Comparison of ENCODE assay signal across 9 cellular contexts in the genomic region with DNA sequence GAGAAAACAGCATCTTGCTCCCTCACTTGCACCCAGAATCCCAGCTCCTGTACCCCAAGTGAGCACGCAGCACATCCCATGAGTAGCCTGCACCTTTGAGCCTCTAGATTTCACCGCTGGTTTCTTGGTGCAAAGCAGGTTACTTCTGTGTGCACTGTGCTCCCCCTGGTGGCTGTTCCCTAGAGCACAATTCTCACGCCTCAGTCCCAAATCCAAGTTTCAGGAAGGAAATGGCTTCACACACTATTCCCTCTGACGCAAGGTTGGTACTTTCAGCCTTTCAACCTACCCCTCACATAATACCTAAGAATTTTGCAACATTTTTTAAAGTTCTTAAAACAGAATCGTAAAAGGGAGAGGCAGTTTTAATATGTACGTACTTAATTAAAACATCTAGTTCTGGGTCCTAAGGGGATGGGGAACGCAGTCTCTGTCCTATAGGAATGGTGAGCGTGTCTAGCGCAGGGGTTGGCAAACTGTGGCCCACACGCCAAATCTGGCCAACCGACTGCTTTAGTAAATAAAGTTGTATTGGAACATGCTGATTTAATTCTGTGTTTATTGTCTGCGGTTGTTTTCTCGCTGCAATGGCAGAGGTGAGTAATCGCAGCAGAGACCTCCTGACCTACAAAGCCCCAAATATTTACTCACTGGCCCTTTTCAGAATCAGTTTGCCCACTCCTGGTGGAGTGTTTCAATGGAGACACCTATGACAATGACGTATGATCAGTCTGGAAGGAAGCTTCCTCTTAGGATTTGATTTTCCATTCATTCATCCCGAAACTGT. TPM values are rescaled to one million over a fixed set of nuclear protein-coding genes. Genes with fewer than 3 reads are reported as not detected.
A peak's percentile ranks its signal among the peaks of the same experiment; 100 is the strongest.
DNase-seq lines count a peak whose midpoint lies in the region; ATAC-seq and TF ChIP-seq lines count a peak whose summit lies in the region.
"Had no signal": no experiment of that assay in that cellular context is flagged by ENCODE, and none has a peak within 500 bp of the region (broad histone marks: within the 10 kb centered on the region; RNA-seq: fewer than 3 reads in every experiment).

No MANE protein-coding gene starts in this region.

- H3K36me3 Mint-ChIP-seq in MCF 10A (ENCODE audit: insufficient read depth, unreplicated experiment) = no peaks in the 10 kb centered on the region
- H3K36me3 Mint-ChIP-seq: IgD-negative memory B cell had no signal

- intact Hi-C loops in MCF 10A (cut with micrococcal nuclease) = loop anchor here (1.0 kb wide), 1 partner anchor 953 kb away; no protein-coding TSS in a partner anchor

- no peaks in the 10 kb centered on the region for H3K27me3 Mint-ChIP-seq in MCF 10A (ENCODE audit: insufficient read depth, unreplicated experiment)

- H3K9me3 Mint-ChIP-seq in MCF 10A (ENCODE audit: unreplicated experiment) = no peaks in the 10 kb centered on the region
- H3K9me3 Mint-ChIP-seq: IgD-negative memory B cell had no signal

- H3K4me3 ChIP-seq in BJ (ENCODE audit: low read depth, low read length) = no peak overlapping the region

- no peak overlapping the region for H3K4me3 Mint-ChIP-seq in MCF 10A (ENCODE audit: unreplicated experiment)

- DNase-seq in BJ (ENCODE audit: low read depth) = no peak
- DNase-seq in GM13977 (ENCODE audit: low spot score) = no peak
- peak; percentile 56 for DNase-seq in NCI-H2196 (lab: John Stamatoyannopoulos, UW; ENCODE audit: unreplicated experiment)
- peak; percentile 56 for DNase-seq in MCF 10A (ENCODE audit: unreplicated experiment)
- DNase-seq in left lobe of liver (ENCODE audit: low spot score) = peak; percentile 73
- DNase-seq in GF-D8 (lab: John Stamatoyannopoulos, UW) = no peak

- ATAC-seq in left lobe of liver = peak; percentile 90
- ATAC-seq in HG02981 (IDR thresholded peaks at IDR 0.05; ENCODE audit: unreplicated experiment) = no peak
- ATAC-seq in GM18909 (IDR thresholded peaks at IDR 0.05; ENCODE audit: poor library complexity, unreplicated experiment) = no peak

- TF ChIP-seq CTCF in BJ (IDR thresholded peaks at IDR 0.05; ENCODE audit: insufficient read depth, low read depth, low read length) (peak; percentile 70), GM13977 (IDR thresholded peaks at IDR 0.05; ENCODE audit: extremely low read depth, insufficient read depth, missing control alignments) (peak; percentile 74), MCF 10A (IDR thresholded peaks at IDR 0.05; ENCODE audit: unreplicated experiment) (peak; percentile 60)

- CTCF ChIA-PET in BJ (lab: Yijun Ruan, JAX) = interaction anchor here (0.5 to 1.1 kb wide), 4 partner anchors 9 to 333 kb away, joined by 3 to 5 read pairs (median 3); no protein-coding TSS in a partner anchor
- CTCF ChIA-PET in MCF 10A (lab: Yijun Ruan, JAX) = interaction anchor here (0.6 to 1.0 kb wide), 3 partner anchors 19 to 953 kb away, joined by 3 to 5 read pairs (median 3); a partner anchor contains a TSS

- H3K27me3 ChIP-seq in BJ (ENCODE audit: control insufficient read depth, insufficient read depth, low read length) = peaks cover 2% of the 10 kb centered on the region

- no TSS peak for BruUV-seq in MCF 10A (replicated peaks; lab: Mats Ljungman, UMichigan)

- H3K36me3 ChIP-seq in BJ (ENCODE audit: control insufficient read depth, insufficient read depth, low read length) = no peaks in the 10 kb centered on the region

- H3K27ac Mint-ChIP-seq in MCF 10A (ENCODE audit: low read depth, unreplicated experiment) = no peak overlapping the region

- POLR2A ChIA-PET in BJ (lab: Charles Lee) (no interaction called here), MCF 10A (lab: Yijun Ruan, JAX) (no interaction called here)

- H3K4me1 Mint-ChIP-seq in MCF 10A (ENCODE audit: insufficient read depth, unreplicated experiment) = peaks cover 3% of the 10 kb centered on the region

- in situ Hi-C loops in GM13977 (cut with MboI; ENCODE audit: low pct_unique_long_range_greater_than_20kb, low sequenced_read_pairs, unreplicated experiment) = loop anchor here (25.0 kb wide), 1 partner anchor 608 kb away; no protein-coding TSS in a partner anchor

RNA-seq across cellular contexts. Expression of a gene that starts 27.5 kb away (rescaled TPM):
- 42.3 and 61.1 TPM in 2 replicates for polyA plus RNA-seq in BJ (2011; rRNA removed)
- 21.8 and 34.2 TPM in 2 replicates for polyA minus RNA-seq in BJ (2011; rRNA and poly(A)+ RNA removed)
- 48.2 and 72.6 TPM in 2 replicates for total RNA-seq in MCF 10A (2022)
- 136 TPM for total RNA-seq in left lobe of liver

RNA-seq across cellular contexts. Expression of a gene that starts 32.4 kb away (rescaled TPM):
- 44.3 and 63.6 TPM in 2 replicates for polyA plus RNA-seq in BJ (2011; rRNA removed)
- polyA minus RNA-seq in BJ (2011; rRNA and poly(A)+ RNA removed) = 60.8 and 95.6 TPM in 2 replicates
- 73.6 and 76.2 TPM in 2 replicates for total RNA-seq in MCF 10A (2022)
- total RNA-seq in left lobe of liver = 39.7 TPM

Comparison
In these comparisons a context has a peak if more than half of its experiments do, and no peak if none do; other contexts are left out.
1. DNase-seq: peak in NCI-H2196 (single experiment), MCF 10A (single experiment) and left lobe of liver (single experiment); none in BJ (single experiment), GM13977 (single experiment) and GF-D8 (single experiment).
2. Peak in every context shown above with its lines, with median percentiles within 50 percentile points of each other: CTCF ChIP-seq.